11 cellular contexts compared by ENCODE assay signal in the genomic region with DNA sequence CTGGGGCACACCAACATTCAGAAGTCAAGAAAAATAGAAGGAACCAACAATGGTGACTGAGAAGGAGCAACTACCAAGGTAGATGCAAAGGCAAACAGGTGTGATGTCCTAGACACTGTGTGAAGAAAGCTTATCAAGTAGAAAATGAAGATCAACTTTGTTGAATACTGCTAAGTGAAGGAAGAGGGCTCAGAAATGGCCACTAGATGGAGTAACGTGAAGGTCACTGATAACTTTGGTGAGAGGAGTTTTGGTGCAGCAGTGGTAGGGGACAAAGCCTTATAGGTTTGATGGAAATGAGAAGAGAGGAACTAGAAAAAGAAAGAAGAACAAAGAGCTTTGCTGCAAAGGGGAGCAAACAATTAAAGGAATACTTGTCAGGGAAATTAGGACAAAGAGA. TPM values are rescaled to one million over a fixed set of nuclear protein-coding genes. Genes with fewer than 3 reads are reported as not detected.
A peak's percentile ranks its signal among the peaks of the same experiment; 100 is the strongest.
DNase-seq lines count a peak whose midpoint lies in the region; ATAC-seq, FAIRE-seq and TF ChIP-seq lines count a peak whose summit lies in the region.
"Had no signal": no experiment of that assay in that cellular context is flagged by ENCODE, and none has a peak within 500 bp of the region (broad histone marks: within the 10 kb centered on the region; RNA-seq: fewer than 3 reads in every experiment).

No MANE protein-coding gene starts in this region.

- H3K36me3 ChIP-seq in Loucy (ENCODE audit: insufficient read depth, low read length) (no peaks in the 10 kb centered on the region), GM12878 (ENCODE audit: control insufficient read depth in 2 of 2, insufficient read depth in 2 of 2, low read length in 1 of 2) (no peaks in the 10 kb centered on the region)
- H3K36me3 ChIP-seq: BLaER1 had no signal

- SMC1A ChIA-PET in GM12878 (lab: Charles Lee; ENCODE audit: uncharacterized antibody, unreplicated experiment) = interaction anchor here (1.3 kb wide), 1 partner anchor 10 kb away, joined by 3 read pairs; no protein-coding TSS in a partner anchor

- H3K4me2 ChIP-seq in Loucy (ENCODE audit: low read depth, low read length, poor library complexity, severe bottlenecking) = no peak overlapping the region
- no peak overlapping the region for H3K4me2 ChIP-seq in GM12878 (ENCODE audit: control insufficient read depth, insufficient read depth)
- H3K4me2 ChIP-seq: BLaER1 had no signal

- H3K9ac ChIP-seq in Loucy (ENCODE audit: low read depth, low read length, poor library complexity, severe bottlenecking) (no peak overlapping the region), GM12878 (ENCODE audit: control insufficient read depth, insufficient read depth, low read length) (no peak overlapping the region)
- H3K9ac ChIP-seq: BLaER1 had no signal

- H3K4me1 Mint-ChIP-seq in nephron progenitor cell = no peaks in the 10 kb centered on the region

- no peaks in the 10 kb centered on the region for H3F3A ChIP-seq in Loucy (ENCODE audit: low read depth)

- H3K27me3 ChIP-seq in Loucy (ENCODE audit: insufficient read depth, low read length, poor library complexity, severe bottlenecking) = no peaks in the 10 kb centered on the region
- H3K27me3 ChIP-seq in GM12878 (replicated peaks in 1 of 2; ENCODE audit: control insufficient read depth in 2 of 2, insufficient read depth in 2 of 2, low read length in 1 of 2) = peaks cover 0 to 3% of the 10 kb centered on the region in 2 experiments; a peak in 1 of 4 replicates
- H3K27me3 ChIP-seq: BLaER1 had no signal

- in situ Hi-C loops in GM12878 (cut with MboI) = no loop called here

- H3K79me2 ChIP-seq in Loucy (ENCODE audit: insufficient read depth, low read length) (no peaks in the 10 kb centered on the region), GM12878 (ENCODE audit: control insufficient read depth, insufficient read depth, low read length) (no peaks in the 10 kb centered on the region)

- H3K9me2 ChIP-seq in Loucy (replicated peaks; ENCODE audit: low read depth, low read length) = no peaks in the 10 kb centered on the region

- no TSS peak for BruUV-seq in GM12878 (replicated peaks; lab: Mats Ljungman, UMichigan)

- no peaks in the 10 kb centered on the region for H3K36me3 Mint-ChIP-seq in nephron progenitor cell (ENCODE audit: low read depth)

- peak; percentile 7 for DNase-seq in NCI-H2107 treated with DMSO at 0.1 percent for 48 hours (lab: John Stamatoyannopoulos, UW; ENCODE audit: unreplicated experiment)
- no peak for DNase-seq in NCI-H2107 (lab: John Stamatoyannopoulos, UW)
- DNase-seq in GM12878 (ENCODE audit: low read depth, low spot score) = no peak
- no peak for DNase-seq in nephron progenitor cell
- no peak for DNase-seq in GM12891 (ENCODE audit: insufficient read length, low spot score)
- no peak for DNase-seq in NCI-H226
- DNase-seq in NK-92 treated with Interleukin-12 subunit alpha and Interleukin-12 subunit beta, amount 100 ng/mL, for 24 hours (lab: John Stamatoyannopoulos, UW) = no peak
- DNase-seq: activated T-cell treated with anti-CD3 and anti-CD28 coated beads, Interleukin-2, amount 50 U/mL, for 1 hour had no signal

- H3K27ac Mint-ChIP-seq in nephron progenitor cell = no peak overlapping the region

- peak; percentile 25 for TF ChIP-seq RAD21 in GM12878 (IDR thresholded peaks at IDR 0.05; ENCODE audit: insufficient read depth, low read depth, low read length)

- RAD21 ChIA-PET in GM12878 (lab: Charles Lee; ENCODE audit: unreplicated experiment) = no interaction called here

- WGBS in GM12878 (ENCODE audit: insufficient coverage, insufficient replicate concordance, low lambda C conversion rate, missing lambda C conversion rate) = 0% methylated on average over 1 of the region's 1 CpG

- H3K9me3 Mint-ChIP-seq in nephron progenitor cell = peaks cover 19% of the 10 kb centered on the region

- H3K4me3 Mint-ChIP-seq in nephron progenitor cell = no peak overlapping the region

- H3K4me1 ChIP-seq in Loucy (ENCODE audit: insufficient read depth, low read length, poor library complexity, severe bottlenecking) = peaks cover 9% of the 10 kb centered on the region
- no peaks in the 10 kb centered on the region for H3K4me1 ChIP-seq in GM12878 (ENCODE audit: control insufficient read depth, insufficient read depth, low read length)
- H3K4me1 ChIP-seq: BLaER1 had no signal

- peaks cover 7% of the 10 kb centered on the region for H3K27me3 Mint-ChIP-seq in nephron progenitor cell (ENCODE audit: low read depth, poor library complexity)

- H3K4me3 ChIP-seq in Loucy (ENCODE audit: low read length, poor library complexity, severe bottlenecking) (no peak overlapping the region), GM12878 (no peak overlapping the region)
- H3K4me3 ChIP-seq: BLaER1 had no signal

- H2AFZ ChIP-seq in Loucy (ENCODE audit: low read length) = peak overlapping the region; percentile 59; the same call in 1 of the 2 replicates
- H2AFZ ChIP-seq in GM12878 (ENCODE audit: control insufficient read depth, low read depth, low read length) = no peak overlapping the region

- FAIRE-seq in GM12878 (lab: Jason Lieb, UNC) (peak; percentile 44), GM12891 (lab: Jason Lieb, UNC) (no peak)

- TF ChIP-seq CTCF in Loucy (conservative IDR thresholded peaks at IDR 0.05; ENCODE audit: low read length) (peak; percentile 63), GM12878 (IDR thresholded peaks at IDR 0.05 in 2 of 3, conservative IDR thresholded peaks at IDR 0.05 in 1 of 3; ENCODE audit: control insufficient read depth in 2 of 3, extremely low read depth in 1 of 3, insufficient read depth in 1 of 3, low read depth in 3 of 3, low read length in 3 of 3) (peak; percentile 42 to 67 (median 55); a peak in 5 of 6 replicates), nephron progenitor cell (IDR thresholded peaks at IDR 0.05) (peak; percentile 40)

- POLR2A ChIA-PET in GM12878 (lab: Charles Lee) = no interaction called here

- intact Hi-C loops in GM12878 (cut with micrococcal nuclease; ENCODE audit: unreplicated experiment) = no loop called here

- CTCF ChIA-PET in GM12878 (lab: Yijun Ruan, JAX) = interaction anchor here (1.3 to 1.6 kb wide), 2 partner anchors 10 to 13 kb away, joined by 3 to 5 read pairs; no protein-coding TSS in a partner anchor

- TF ChIP-seq POLR2A in GM12878 (IDR thresholded peaks at IDR 0.05; ENCODE audit: low read depth, low read length) (no peak), GM12891 (IDR thresholded peaks at IDR 0.05; ENCODE audit: low read depth, low read length) (no peak)

- peak; percentile 70 for ATAC-seq in GM12878

- no peaks in the 10 kb centered on the region for H4K20me1 ChIP-seq in Loucy (ENCODE audit: insufficient read depth, low read length, poor library complexity, severe bottlenecking)
- H4K20me1 ChIP-seq in GM12878 (ENCODE audit: control insufficient read depth, insufficient read depth) = no peaks in the 10 kb centered on the region
- H4K20me1 ChIP-seq: BLaER1 had no signal

- TF ChIP-seq EP300 in GM12878 (IDR thresholded peaks at IDR 0.05; ENCODE audit: borderline replicate concordance in 1 of 2, control insufficient read depth in 1 of 2, low read depth in 2 of 2, low read length in 2 of 2) = no peak

- no peak overlapping the region for H3K27ac ChIP-seq in GM12878 (ENCODE audit: control insufficient read depth, insufficient read depth)
- H3K27ac ChIP-seq: BLaER1, HL-60 had no signal

- no peaks in the 10 kb centered on the region for H3K9me3 ChIP-seq in Loucy (ENCODE audit: insufficient read depth, low read depth, low read length)
- H3K9me3 ChIP-seq in GM12878 (replicated peaks; ENCODE audit: control insufficient read depth, insufficient read depth, low read length) = no peaks in the 10 kb centered on the region
- H3K9me3 ChIP-seq: BLaER1 had no signal

TF ChIP-seq in GM12891, 5 proteins besides CTCF, POLR2A, EP300 and RAD21 (continues in another document):
- no peak for TF ChIP-seq POLR2AphosphoS5 (IDR thresholded peaks at IDR 0.05; ENCODE audit: low read depth, low read length)
- TF ChIP-seq SPI1 (IDR thresholded peaks at IDR 0.05; ENCODE audit: low read depth, low read length) = no peak
- no peak for TF ChIP-seq PAX5 (IDR thresholded peaks at IDR 0.05; ENCODE audit: insufficient read depth, low read length, severe bottlenecking)
- TF ChIP-seq POU2F2 (IDR thresholded peaks at IDR 0.05; ENCODE audit: low read depth, low read length) = no peak

RNA-seq across cellular contexts. Expression of a gene that starts 23.5 kb away (rescaled TPM):
- total RNA-seq in GM12878 (2013; cell fraction: nucleolus; rRNA removed) = not detected in 2 replicates
- not detected in 2 replicates for total RNA-seq in GM12878 (2014; rRNA removed)
- total RNA-seq in GM12878 (2014; rRNA removed; fragmentation: Illumina TruSeq; extraction: Trizol) = not detected in 2 replicates
- total RNA-seq in GM12878 (2021) = not detected in 2 replicates
- polyA plus RNA-seq in GM12878 (2011; ENCODE audit: low read depth) = not detected
- polyA plus RNA-seq in GM12878 (2011; rRNA removed) = not detected in 2 replicates
- not detected in 2 replicates for polyA plus RNA-seq in GM12878 (2011; cell fraction: cytosol; rRNA removed)
- not detected in 2 replicates for polyA plus RNA-seq in GM12878 (2011; cell fraction: nucleus; rRNA removed)
- not detected in 2 replicates for polyA plus RNA-seq in GM12878 (2012)
- not detected in 2 replicates for polyA plus RNA-seq in GM12878 (2014; fragmentation: Illumina TruSeq; extraction: Trizol)
- polyA plus RNA-seq in GM12878 (2014; fragmentation: Nextera tagmentation; extraction: Ambion mirVana) = not detected
- not detected in 2 replicates for polyA plus RNA-seq in GM12878 (2014; rRNA removed)
- polyA plus RNA-seq in GM12878 (2016; fragmentation: Nextera tagmentation; extraction: Ambion mirVana) = not detected
- polyA minus RNA-seq in GM12878 (2011; rRNA and poly(A)+ RNA removed) = not detected in 2 replicates
- not detected in 2 replicates for polyA minus RNA-seq in GM12878 (2011; cell fraction: cytosol; rRNA and poly(A)+ RNA removed)
- not detected in 2 replicates for polyA minus RNA-seq in GM12878 (2011; cell fraction: nucleus; rRNA and poly(A)+ RNA removed)
- polyA plus RNA-seq in GM12891 (2012; ENCODE audit: low read depth, missing spikeins) = not detected

RNA-seq across cellular contexts. Expression of a gene that starts 48.6 kb away (rescaled TPM):
- 40.5 and 41.7 TPM in 2 replicates for total RNA-seq in GM12878 (2013; cell fraction: nucleolus; rRNA removed)
- 7.7 TPM in 2 replicates for total RNA-seq in GM12878 (2014; rRNA removed)
- 11.1 and 11.9 TPM in 2 replicates for total RNA-seq in GM12878 (2014; rRNA removed; fragmentation: Illumina TruSeq; extraction: Trizol)
- total RNA-seq in GM12878 (2021) = 5.5 and 6.6 TPM in 2 replicates
- 1.8 TPM for polyA plus RNA-seq in GM12878 (2011; ENCODE audit: low read depth)
- polyA plus RNA-seq in GM12878 (2011; rRNA removed) = 6.6 and 9.9 TPM in 2 replicates
- 1.5 and 1.7 TPM in 2 replicates for polyA plus RNA-seq in GM12878 (2011; cell fraction: cytosol; rRNA removed)
- 5.8 and 7.9 TPM in 2 replicates for polyA plus RNA-seq in GM12878 (2011; cell fraction: nucleus; rRNA removed)
- 2.8 and 3.8 TPM in 2 replicates for polyA plus RNA-seq in GM12878 (2012)
- 13.4 and 18.7 TPM in 2 replicates for polyA plus RNA-seq in GM12878 (2014; fragmentation: Illumina TruSeq; extraction: Trizol)
- 1 to 10 TPM; 7.6 to 8.1 TPM for polyA plus RNA-seq in GM12878 (2014; fragmentation: Nextera tagmentation; extraction: Ambion mirVana)
- 6.3 and 8.9 TPM in 2 replicates for polyA plus RNA-seq in GM12878 (2014; rRNA removed)
- polyA plus RNA-seq in GM12878 (2016; fragmentation: Nextera tagmentation; extraction: Ambion mirVana) = 1 to 10 TPM; 5.8 to 7.1 TPM
- polyA minus RNA-seq in GM12878 (2011; rRNA and poly(A)+ RNA removed) = 4.4 and 4.6 TPM in 2 replicates
- 1.2 and 1.5 TPM in 2 replicates for polyA minus RNA-seq in GM12878 (2011; cell fraction: cytosol; rRNA and poly(A)+ RNA removed)
- 5.7 and 8.2 TPM in 2 replicates for polyA minus RNA-seq in GM12878 (2011; cell fraction: nucleus; rRNA and poly(A)+ RNA removed)
- polyA plus RNA-seq in GM12891 (2012; ENCODE audit: low read depth, missing spikeins) = 2.6 TPM
